ENCODE assay signal across 1 cellular context in genomic region chr11:118791015-118791960, GRCh38.
TF ChIP-seq lines count a peak whose summit lies in the region.

Gene DDX6 (minus strand): TSS chr11:118791164. CDS start chr11:118786251, 4,913 bp downstream.

TF ChIP-seq in HepG2, 621 proteins besides CTCF, POLR2A, EP300 and RAD21 (continued from another document and continues in another):
- TF ChIP-seq ZBTB40 (IDR thresholded peaks at IDR 0.05) (no peak), ZBTB40 (CRISPR knock-in tag; IDR thresholded peaks at IDR 0.05) (no peak; the same call in 1 of the 2 replicates), ZFP91 (CRISPR knock-in tag; IDR thresholded peaks at IDR 0.05; ENCODE audit: borderline replicate concordance) (peak; percentile 64), NFYB (CRISPR knock-in tag; IDR thresholded peaks at IDR 0.05) (no peak), MEF2D (CRISPR knock-in tag; IDR thresholded peaks at IDR 0.05) (0 out of 2 replicates have a peak, but pooled peaks have one; percentile 18), SRSF1 (optimal IDR thresholded peaks at IDR 0.05; ENCODE audit: low read depth, low read length) (peak; percentile 90), ZNF20 (CRISPR knock-in tag; IDR thresholded peaks at IDR 0.05) (0 out of 2 replicates have a peak, but pooled peaks have one; percentile 19), ZNF775 (CRISPR knock-in tag; IDR thresholded peaks at IDR 0.05; ENCODE audit: borderline replicate concordance) (no peak; the same call in 1 of the 2 replicates), BCL6 (CRISPR knock-in tag; IDR thresholded peaks at IDR 0.05) (0 out of 2 replicates have a peak, but pooled peaks have one; percentile 13), ZNF572 (CRISPR knock-in tag; IDR thresholded peaks at IDR 0.05) (0 out of 2 replicates have a peak, but pooled peaks have one; percentile 38), LCORL (IDR thresholded peaks at IDR 0.05) (no peak), LCORL (CRISPR knock-in tag; IDR thresholded peaks at IDR 0.05) (0 out of 2 replicates have a peak, but pooled peaks have one; percentile 13), NONO (IDR thresholded peaks at IDR 0.05) (no peak), NONO (CRISPR knock-in tag; conservative IDR thresholded peaks at IDR 0.05) (peak; percentile 69; the same call in 1 of the 2 replicates), HNRNPK (IDR thresholded peaks at IDR 0.05; ENCODE audit: low read depth, low read length, poor library complexity, severe bottlenecking) (peak; percentile 92), ARID4A (CRISPR knock-in tag; IDR thresholded peaks at IDR 0.05; ENCODE audit: borderline replicate concordance) (0 out of 2 replicates have a peak, but pooled peaks have one; percentile 53), ELF4 (CRISPR knock-in tag; IDR thresholded peaks at IDR 0.05; ENCODE audit: borderline replicate concordance) (peak; percentile 61; the same call in 1 of the 2 replicates), SALL2 (CRISPR knock-in tag; IDR thresholded peaks at IDR 0.05) (peak; percentile 50; the same call in 1 of the 2 replicates), ZFAT (CRISPR knock-in tag; conservative IDR thresholded peaks at IDR 0.05) (no peak), RBM39 (IDR thresholded peaks at IDR 0.05; ENCODE audit: low read depth, low read length, poor library complexity, severe bottlenecking) (no peak), HIVEP1 (CRISPR knock-in tag; IDR thresholded peaks at IDR 0.05) (no peak; the same call in 1 of the 2 replicates), ZNF234 (CRISPR knock-in tag; conservative IDR thresholded peaks at IDR 0.05) (no peak; the same call in 1 of the 2 replicates), SPEN (CRISPR knock-in tag; IDR thresholded peaks at IDR 0.05; ENCODE audit: low read depth) (peak; percentile 8; the same call in 1 of the 2 replicates), ZNF782 (CRISPR knock-in tag; IDR thresholded peaks at IDR 0.05; ENCODE audit: borderline replicate concordance) (no peak; the same call in 1 of the 2 replicates), ZBTB46 (CRISPR knock-in tag; IDR thresholded peaks at IDR 0.05; ENCODE audit: borderline replicate concordance) (no peak), FOXA3 (CRISPR knock-in tag; IDR thresholded peaks at IDR 0.05) (peak; percentile 6; the same call in 1 of the 2 replicates), RFX5 (IDR thresholded peaks at IDR 0.05; ENCODE audit: low read depth, low read length) (no peak), JARID2 (CRISPR knock-in tag; IDR thresholded peaks at IDR 0.05; ENCODE audit: insufficient replicate concordance) (no peak), ZBTB2 (CRISPR knock-in tag; IDR thresholded peaks at IDR 0.05; ENCODE audit: low read depth) (no peak), PHF21A (CRISPR knock-in tag; IDR thresholded peaks at IDR 0.05) (0 out of 2 replicates have a peak, but pooled peaks have one; percentile 29), AHR (CRISPR knock-in tag; IDR thresholded peaks at IDR 0.05) (no peak), E2F5 (CRISPR knock-in tag; conservative IDR thresholded peaks at IDR 0.05) (0 out of 2 replicates have a peak, but pooled peaks have one; percentile 26), ZNF598 (CRISPR knock-in tag; IDR thresholded peaks at IDR 0.05; ENCODE audit: borderline replicate concordance) (no peak), BORCS8-MEF2B (CRISPR knock-in tag; IDR thresholded peaks at IDR 0.05) (no peak; the same call in none of the 2 replicates), RNF219 (CRISPR knock-in tag; IDR thresholded peaks at IDR 0.05) (0 out of 2 replicates have a peak, but pooled peaks have one; percentile 46), ZNF160 (CRISPR knock-in tag; IDR thresholded peaks at IDR 0.05) (no peak), CCAR2 (optimal IDR thresholded peaks at IDR 0.05; ENCODE audit: low read depth, low read length) (no peak), ZNF772 (CRISPR knock-in tag; IDR thresholded peaks at IDR 0.05) (peak; percentile 22; the same call in 1 of the 2 replicates), ZNF224 (CRISPR knock-in tag; IDR thresholded peaks at IDR 0.05) (0 out of 2 replicates have a peak, but pooled peaks have one; percentile 34), ERF (CRISPR knock-in tag; IDR thresholded peaks at IDR 0.05) (no peak; the same call in 1 of the 2 replicates)
